ENCODE assay signal across 11 cellular contexts in genomic region chr20:14775778-14776177, GRCh38.
DNase-seq lines count a peak whose midpoint lies in the region; ATAC-seq, FAIRE-seq and TF ChIP-seq lines count a peak whose summit lies in the region.
"Had no signal": no experiment of that assay in that cellular context is flagged by ENCODE, and none has a peak within 500 bp of the region (broad histone marks: within the 10 kb centered on the region; RNA-seq: fewer than 3 reads in every experiment).

No MANE protein-coding gene starts in this region.

- no peak for TF ChIP-seq POLR2A in A549 (IDR thresholded peaks at IDR 0.05; ENCODE audit: low read length)
- no peak for TF ChIP-seq POLR2A in body of pancreas (IDR thresholded peaks at IDR 0.05)

- TF ChIP-seq CTCF in A549 (IDR thresholded peaks at IDR 0.05): no peak
- TF ChIP-seq CTCF in body of pancreas (IDR thresholded peaks at IDR 0.05): no peak
- TF ChIP-seq CTCF in D721Med (IDR thresholded peaks at IDR 0.05; ENCODE audit: insufficient read depth, missing control alignments): no peak

- ATAC-seq in A549: peak; percentile 82 to 89
- peak; percentile 15 for ATAC-seq in body of pancreas
- no peak for ATAC-seq in HG03045 (IDR thresholded peaks at IDR 0.05; ENCODE audit: unreplicated experiment)

- no peak overlapping the region for H2BK15ac ChIP-seq in mesenchymal stem cell (ENCODE audit: low read depth, poor library complexity, severe bottlenecking)

- intact Hi-C loops in body of pancreas (cut with DNase I): no loop called here

- TF ChIP-seq EP300 in A549 (IDR thresholded peaks at IDR 0.05): peak; percentile 59 to 60; a peak in 3 of 5 replicates

- H3K4me2 ChIP-seq in A549: peak overlapping the region; percentile 55
- no peak overlapping the region for H3K4me2 ChIP-seq in mesenchymal stem cell (ENCODE audit: low read length, poor library complexity, severe bottlenecking)

- H3K27ac ChIP-seq in A549 (peak overlapping the region; percentile 71 to 77), body of pancreas (no peak overlapping the region), mesenchymal stem cell (ENCODE audit: low read length, poor library complexity, severe bottlenecking) (no peak overlapping the region)
- H3K27ac ChIP-seq: coronary artery had no signal

- H2BK120ac ChIP-seq in mesenchymal stem cell (ENCODE audit: low read depth, low read length): no peak overlapping the region

- H3K4me1 ChIP-seq in A549 (peaks cover 14% of the 10 kb centered on the region), body of pancreas (no peaks in the 10 kb centered on the region), mesenchymal stem cell (ENCODE audit: control insufficient read depth, insufficient read depth, low read depth, low read length) (no peaks in the 10 kb centered on the region)

- peak in 1 of 2 experiments; percentile 89 for DNase-seq in A549 (ENCODE audit: low read depth in 1 of 2, low spot score in 1 of 2)
- DNase-seq in HT1080 (ENCODE audit: low read depth): peak; percentile 66
- DNase-seq in body of pancreas: peak; percentile 22 to 60 (median 42)
- DNase-seq in mesenchymal stem cell: peak; percentile 22
- no peak for DNase-seq in AML-193 (lab: John Stamatoyannopoulos, UW)
- no peak for DNase-seq in DMS153 (lab: John Stamatoyannopoulos, UW)
- no peak for DNase-seq in D721Med (ENCODE audit: insufficient read length, low spot score)
- DNase-seq: NCI-H187 had no signal

- H3K23ac ChIP-seq in mesenchymal stem cell (ENCODE audit: low read length in 2 of 2): no peak overlapping the region

- WGBS in A549 (ENCODE audit: missing lambda C conversion rate): 25% methylated on average over 2 of the region's 2 CpGs
- WGBS in body of pancreas, 2 donors: 51 to 54% methylated on average over 2 of the region's 2 CpGs
- 69% methylated on average over 1 of the region's 2 CpGs for WGBS in mesenchymal stem cell

- H2AK5ac ChIP-seq in mesenchymal stem cell (ENCODE audit: low read length, severe bottlenecking): no peak overlapping the region

- H3K9ac ChIP-seq in mesenchymal stem cell (ENCODE audit: low read length): no peak overlapping the region

- no peak overlapping the region for H3K14ac ChIP-seq in mesenchymal stem cell (ENCODE audit: low read length in 2 of 2)

- H4K8ac ChIP-seq in mesenchymal stem cell (ENCODE audit: low read length): no peak overlapping the region

- H4K91ac ChIP-seq in mesenchymal stem cell (ENCODE audit: low read length): no peak overlapping the region

- H3K79me1 ChIP-seq in mesenchymal stem cell (replicated peaks; ENCODE audit: low read length, poor library complexity, severe bottlenecking): no peaks in the 10 kb centered on the region

- H2BK5ac ChIP-seq in mesenchymal stem cell (ENCODE audit: low read depth, low read length, poor library complexity, severe bottlenecking): no peak overlapping the region

- POLR2A ChIA-PET in A549 (lab: Yijun Ruan, JAX): no interaction called here

- no peak overlapping the region for H3K4me3 ChIP-seq in A549
- no peak overlapping the region for H3K4me3 ChIP-seq in body of pancreas
- H3K4me3 ChIP-seq in mesenchymal stem cell (ENCODE audit: insufficient read depth in 1 of 2, low read depth in 1 of 2, low read length in 2 of 2): no peak overlapping the region
- H3K4me3 ChIP-seq: coronary artery had no signal

- peaks cover 10% of the 10 kb centered on the region; the same call in 2 of the 3 replicates for H3K9me3 ChIP-seq in A549
- no peaks in the 10 kb centered on the region for H3K9me3 ChIP-seq in body of pancreas
- no peaks in the 10 kb centered on the region for H3K9me3 ChIP-seq in mesenchymal stem cell (ENCODE audit: control insufficient read depth, low read length)

- FAIRE-seq in A549 (lab: Jason Lieb, UNC): peak; percentile 84
- FAIRE-seq in D721Med (lab: Jason Lieb, UNC): no peak
- FAIRE-seq: islet of Langerhans had no signal

- CTCF ChIA-PET in A549 (lab: Yijun Ruan, JAX): no interaction called here

- H3K4ac ChIP-seq in mesenchymal stem cell (ENCODE audit: low read depth in 1 of 2, low read length in 2 of 2): no peak overlapping the region

- H2AFZ ChIP-seq in mesenchymal stem cell (ENCODE audit: low read depth, low read length): no peak overlapping the region

- no peak overlapping the region for H2BK12ac ChIP-seq in mesenchymal stem cell (ENCODE audit: low read length in 2 of 2)

- no peak overlapping the region for H3K18ac ChIP-seq in mesenchymal stem cell (ENCODE audit: low read depth in 1 of 2, low read length in 2 of 2)

- no peaks in the 10 kb centered on the region for H3K36me3 ChIP-seq in body of pancreas (replicated peaks in 1 of 2; ENCODE audit: insufficient read depth in 1 of 2, low read depth in 2 of 2)
- no peaks in the 10 kb centered on the region for H3K36me3 ChIP-seq in mesenchymal stem cell (ENCODE audit: control insufficient read depth in 1 of 2, insufficient read depth in 2 of 2, low read depth in 1 of 2, low read length in 2 of 2)

- TF ChIP-seq RAD21 in A549 (conservative IDR thresholded peaks at IDR 0.05 in 1 of 2, IDR thresholded peaks at IDR 0.05 in 1 of 2): peak in 1 of 2 experiments; percentile 38; a peak in 4 of 5 replicates

- H3K27me3 ChIP-seq in body of pancreas (no peaks in the 10 kb centered on the region), mesenchymal stem cell (ENCODE audit: control insufficient read depth in 1 of 2, insufficient read depth in 1 of 2, low read length in 2 of 2) (no peaks in the 10 kb centered on the region)

TF ChIP-seq in A549, 52 proteins besides CTCF, POLR2A, EP300 and RAD21:
- TF ChIP-seq BHLHE40 (IDR thresholded peaks at IDR 0.05; ENCODE audit: low read depth, low read length) (no peak), SREBF2 (IDR thresholded peaks at IDR 0.05) (no peak), KDM1A (IDR thresholded peaks at IDR 0.05; ENCODE audit: low read depth) (no peak), CEBPB (IDR thresholded peaks at IDR 0.05) (no peak), JUN (IDR thresholded peaks at IDR 0.05) (peak in 1 of 2 experiments; percentile 50; a peak in 1 of 5 replicates), GATA3 (IDR thresholded peaks at IDR 0.05; ENCODE audit: borderline replicate concordance) (peak; percentile 92), HOXB5 (CRISPR knock-in tag; IDR thresholded peaks at IDR 0.05) (no peak), HOXA7 (CRISPR knock-in tag; IDR thresholded peaks at IDR 0.05) (no peak), FOSL2 (IDR thresholded peaks at IDR 0.05) (0 out of 2 replicates have a peak, but pooled peaks have one; percentile 10), FOSL2 (CRISPR knock-in tag; IDR thresholded peaks at IDR 0.05) (peak; percentile 71), USF2 (IDR thresholded peaks at IDR 0.05) (no peak), ZFP36 (IDR thresholded peaks at IDR 0.05; ENCODE audit: borderline replicate concordance, partially characterized antibody) (no peak), RFX5 (IDR thresholded peaks at IDR 0.05) (no peak), ZNF302 (CRISPR knock-in tag; IDR thresholded peaks at IDR 0.05) (no peak), JUNB (IDR thresholded peaks at IDR 0.05) (peak; percentile 64; the same call in 1 of the 2 replicates), RNF2 (IDR thresholded peaks at IDR 0.05; ENCODE audit: borderline replicate concordance, low read depth) (no peak), NFE2L2 (conservative IDR thresholded peaks at IDR 0.05; ENCODE audit: low read length) (no peak), PHF8 (IDR thresholded peaks at IDR 0.05; ENCODE audit: borderline replicate concordance, low read depth) (no peak), POLR2AphosphoS2 (conservative IDR thresholded peaks at IDR 0.05; ENCODE audit: low read length) (no peak), ZSCAN20 (CRISPR knock-in tag; IDR thresholded peaks at IDR 0.05) (no peak), SMC3 (IDR thresholded peaks at IDR 0.05) (0 out of 3 replicates have a peak, but pooled peaks have one; percentile 29)

Comparison
In these comparisons a context has a peak if more than half of its experiments do, and no peak if none do; other contexts are left out.
1. DNase-seq: peak in HT1080 (single experiment), body of pancreas (4 of 4) and mesenchymal stem cell (single experiment); none in AML-193 (0 of 2), DMS153 (single experiment) and D721Med (single experiment).
2. H3K27ac ChIP-seq: peak in A549 (2 of 2); none in body of pancreas (0 of 4) and mesenchymal stem cell (single experiment).